ENCODE assay signal across 7 cellular contexts in genomic region chr14:91362007-91362406, GRCh38. TPM values are rescaled to one million over a fixed set of nuclear protein-coding genes. Genes with fewer than 3 reads are reported as not detected.
A peak's percentile ranks its signal among the peaks of the same experiment; 100 is the strongest.
DNase-seq lines count a peak whose midpoint lies in the region; ATAC-seq and TF ChIP-seq lines count a peak whose summit lies in the region.
"Not testable (repeated sequence)": the region's sequence is repeated elsewhere in the genome, so short reads cannot be mapped to it uniquely, and the experiment has no call there.

No MANE protein-coding gene starts in this region.

- not testable (repeated sequence) for H3K27me3 Mint-ChIP-seq in activated T-cell treated with anti-CD3 and anti-CD28 coated beads, Interleukin-2, amount 50 U/mL, for 24 hours; central memory CD8-positive, alpha-beta T cell; natural killer cell (ENCODE audit: low read depth in 2 of 2); stimulated activated naive B cell treated with anti-CD40 and anti-IgM and Interleukin-4, amounts not matched to agents 10 μg/mL and 1 μg/mL and 100 μg/mL, for 72 hours

- not testable (repeated sequence) for H3K36me3 ChIP-seq in KMS-11 (ENCODE audit: insufficient read depth); SU-DHL-6 (ENCODE audit: low read length); hepatocyte (replicated peaks; ENCODE audit: insufficient read depth, low read depth)

- not testable (repeated sequence) for H3K9ac ChIP-seq in KMS-11; SU-DHL-6 (ENCODE audit: low read length)

- not testable (repeated sequence) for ATAC-seq in central memory CD8-positive, alpha-beta T cell (replicated peaks; ENCODE audit: extremely low read depth, poor library complexity, severe bottlenecking); natural killer cell; stimulated activated naive B cell treated with anti-CD40 and anti-IgM and Interleukin-4, amounts not matched to agents 10 μg/mL and 1 μg/mL and 100 μg/mL, for 72 hours (replicated peaks)

- H3K4me2 ChIP-seq in KMS-11 (peak overlapping the region; percentile 36; the same call in 1 of the 2 replicates), hepatocyte (peak overlapping the region; percentile 56)
- H3K4me2 ChIP-seq in SU-DHL-6 (ENCODE audit: low read depth, low read length, poor library complexity, severe bottlenecking), result not testable (repeated sequence)

- H3K9me3 ChIP-seq in SU-DHL-6 (ENCODE audit: insufficient read depth, low read length); hepatocyte (ENCODE audit: low read depth): not testable (repeated sequence)

- intact Hi-C loops in natural killer cell (cut with micrococcal nuclease), result not testable (repeated sequence)

- not testable (repeated sequence) for H3K9me2 ChIP-seq in SU-DHL-6 (replicated peaks; ENCODE audit: insufficient read depth, low read length); hepatocyte (replicated peaks; ENCODE audit: insufficient read depth)

- H3K36me3 Mint-ChIP-seq in activated T-cell treated with anti-CD3 and anti-CD28 coated beads, Interleukin-2, amount 50 U/mL, for 24 hours (ENCODE audit: low read depth), result peaks cover 27% of the 10 kb centered on the region
- peaks cover 30% of the 10 kb centered on the region for H3K36me3 Mint-ChIP-seq in central memory CD8-positive, alpha-beta T cell (ENCODE audit: insufficient read depth)
- not testable (repeated sequence) for H3K36me3 Mint-ChIP-seq in natural killer cell
- H3K36me3 Mint-ChIP-seq in stimulated activated naive B cell treated with anti-CD40 and anti-IgM and Interleukin-4, amounts not matched to agents 10 μg/mL and 1 μg/mL and 100 μg/mL, for 72 hours, result peaks cover 16 to 34% of the 10 kb centered on the region in 2 donors

- not testable (repeated sequence) for H3K27me3 ChIP-seq in KMS-11 (ENCODE audit: insufficient read depth, low read depth); SU-DHL-6 (ENCODE audit: low read length); hepatocyte

- H3K79me2 ChIP-seq in KMS-11 (ENCODE audit: insufficient read depth, low read depth) (peaks cover 57% of the 10 kb centered on the region), SU-DHL-6 (ENCODE audit: insufficient read depth, low read length) (peaks cover 96% of the 10 kb centered on the region)
- not testable (repeated sequence) for H3K79me2 ChIP-seq in hepatocyte

- peaks cover 64% of the 10 kb centered on the region for H3F3A ChIP-seq in SU-DHL-6 (ENCODE audit: insufficient read depth)

- H3K4me1 ChIP-seq in KMS-11 (ENCODE audit: low read depth, poor library complexity, severe bottlenecking) (peaks cover 68% of the 10 kb centered on the region), hepatocyte (ENCODE audit: insufficient read depth) (peaks cover 13% of the 10 kb centered on the region)

- H4K20me1 ChIP-seq in KMS-11 (ENCODE audit: insufficient read depth); SU-DHL-6 (ENCODE audit: low read depth, low read length); hepatocyte (ENCODE audit: insufficient read depth, poor library complexity, severe bottlenecking): not testable (repeated sequence)

- WGBS in hepatocyte (ENCODE audit: low lambda C conversion rate, missing lambda C conversion rate), result 86% methylated on average over 9 of the region's 9 CpGs

- not testable (repeated sequence) for H3K27ac ChIP-seq in KMS-11
- H3K27ac ChIP-seq in SU-DHL-6 (ENCODE audit: low read depth, low read length) (peak overlapping the region; percentile 56; the same call in 1 of the 2 replicates), hepatocyte (peak overlapping the region; percentile 76)

- H3K27ac Mint-ChIP-seq in activated T-cell treated with anti-CD3 and anti-CD28 coated beads, Interleukin-2, amount 50 U/mL, for 24 hours, result peak overlapping the region; percentile 61
- peak overlapping the region; percentile 32 for H3K27ac Mint-ChIP-seq in central memory CD8-positive, alpha-beta T cell (ENCODE audit: low read depth)
- H3K27ac Mint-ChIP-seq in natural killer cell, result peak overlapping the region; percentile 96 to 98
- H3K27ac Mint-ChIP-seq in stimulated activated naive B cell treated with anti-CD40 and anti-IgM and Interleukin-4, amounts not matched to agents 10 μg/mL and 1 μg/mL and 100 μg/mL, for 72 hours, result peak overlapping the region; percentile 31

- not testable (repeated sequence) for H3K9me3 Mint-ChIP-seq in activated T-cell treated with anti-CD3 and anti-CD28 coated beads, Interleukin-2, amount 50 U/mL, for 24 hours; central memory CD8-positive, alpha-beta T cell; natural killer cell; stimulated activated naive B cell treated with anti-CD40 and anti-IgM and Interleukin-4, amounts not matched to agents 10 μg/mL and 1 μg/mL and 100 μg/mL, for 72 hours

- not testable (repeated sequence) for H3K4me3 ChIP-seq in KMS-11 (IDR thresholded peaks at IDR 0.05; ENCODE audit: insufficient read depth, low read depth, low read length); SU-DHL-6 (ENCODE audit: insufficient read depth, low read length, poor library complexity, severe bottlenecking); hepatocyte

- not testable (repeated sequence) for H3K4me3 Mint-ChIP-seq in activated T-cell treated with anti-CD3 and anti-CD28 coated beads, Interleukin-2, amount 50 U/mL, for 24 hours; central memory CD8-positive, alpha-beta T cell; natural killer cell; stimulated activated naive B cell treated with anti-CD40 and anti-IgM and Interleukin-4, amounts not matched to agents 10 μg/mL and 1 μg/mL and 100 μg/mL, for 72 hours

- H2AFZ ChIP-seq in KMS-11 (ENCODE audit: low read depth); SU-DHL-6 (ENCODE audit: low read depth, low read length, severe bottlenecking); hepatocyte: not testable (repeated sequence)

- not testable (repeated sequence) for DNase-seq in activated T-cell treated with anti-CD3 and anti-CD28 coated beads, Interleukin-2, amount 50 U/mL, for 24 hours; central memory CD8-positive, alpha-beta T cell (ENCODE audit: low spot score in 2 of 2); hepatocyte (ENCODE audit: low spot score); natural killer cell; stimulated activated naive B cell treated with anti-CD40 and anti-IgM and Interleukin-4, amounts not matched to agents 10 μg/mL and 1 μg/mL and 100 μg/mL, for 72 hours

- not testable (repeated sequence) for TF ChIP-seq CTCF in KMS-11 (conservative IDR thresholded peaks at IDR 0.05; ENCODE audit: low read depth, low read length); SU-DHL-6 (IDR thresholded peaks at IDR 0.05; ENCODE audit: insufficient read depth, low read length, poor library complexity, severe bottlenecking); hepatocyte (IDR thresholded peaks at IDR 0.05; ENCODE audit: poor library complexity); natural killer cell (IDR thresholded peaks at IDR 0.05)

- H3K4me1 Mint-ChIP-seq in activated T-cell treated with anti-CD3 and anti-CD28 coated beads, Interleukin-2, amount 50 U/mL, for 24 hours (ENCODE audit: low read depth), result peaks cover 83% of the 10 kb centered on the region
- H3K4me1 Mint-ChIP-seq in central memory CD8-positive, alpha-beta T cell, result peaks cover 63% of the 10 kb centered on the region
- peaks cover 59 to 61% of the 10 kb centered on the region in 2 donors for H3K4me1 Mint-ChIP-seq in natural killer cell
- peaks cover 29 to 70% of the 10 kb centered on the region in 2 donors for H3K4me1 Mint-ChIP-seq in stimulated activated naive B cell treated with anti-CD40 and anti-IgM and Interleukin-4, amounts not matched to agents 10 μg/mL and 1 μg/mL and 100 μg/mL, for 72 hours

RNA-seq across cellular contexts. Expression of gene CCDC88C, which starts 55.6 kb away (rescaled TPM):
- total RNA-seq in hepatocyte, result 4.7 and 11.3 TPM in 2 replicates
- polyA plus RNA-seq in hepatocyte, result 4.3 and 5.9 TPM in 2 replicates
- total RNA-seq in natural killer cell, result 100 to 1,000 TPM; 432 to 516 (median 438) TPM

Comparison
In these comparisons a context has a peak if more than half of its experiments do, and no peak if none do; other contexts are left out.
1. H3K27ac Mint-ChIP-seq: peak in every context shown above with its lines; median percentile 97 in natural killer cell; 61 in activated T-cell treated with anti-CD3 and anti-CD28 coated beads, Interleukin-2, amount 50 U/mL, for 24 hours; 32 in central memory CD8-positive, alpha-beta T cell; 31 in stimulated activated naive B cell treated with anti-CD40 and anti-IgM and Interleukin-4, amounts not matched to agents 10 μg/mL and 1 μg/mL and 100 μg/mL, for 72 hours.
2. RNA of gene CCDC88C, which starts 55.6 kb away (total RNA-seq): 432 to 516 TPM in natural killer cell; 4.7 to 11.3 TPM in hepatocyte; every median in the first group is over 10 times any median in the second.